Comparison of ENCODE assay signal across 28 cellular contexts in the genomic region with DNA sequence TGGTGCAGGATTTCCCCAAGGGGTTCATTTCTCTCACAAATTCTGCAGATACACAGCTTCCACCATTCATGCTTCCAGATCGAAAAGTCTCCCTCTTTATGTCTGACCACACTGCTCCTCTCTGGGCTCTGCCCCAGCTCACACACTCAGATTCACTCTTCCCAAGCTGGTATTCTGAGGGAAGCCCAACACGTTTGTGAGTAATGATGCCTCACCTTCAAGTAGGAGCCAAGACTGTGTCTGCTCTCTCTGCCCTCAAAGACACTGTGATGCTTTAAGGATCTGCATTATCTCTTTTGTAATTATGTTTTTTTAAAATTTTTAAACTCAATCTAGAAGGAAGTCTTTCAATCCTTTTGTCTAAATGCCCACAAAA. TPM values are rescaled to one million over a fixed set of nuclear protein-coding genes. Genes with fewer than 3 reads are reported as not detected.
"Had no signal": no experiment of that assay in that cellular context is flagged by ENCODE, and none has a peak within 500 bp of the region (broad histone marks: within the 10 kb centered on the region; RNA-seq: fewer than 3 reads in every experiment).

No MANE protein-coding gene starts in this region.

- H3K27me3 ChIP-seq: gastrocnemius medialis, upper lobe of right lung had no signal

- H3K9me3 Mint-ChIP-seq: activated T-helper 1 cell treated with anti-CD3 and anti-CD28 coated beads, Interleukin-12 subunit alpha, Interleukin-12 subunit beta, Interleukin-2, Interleukin-4 antibody, amounts not matched to agents 30 ng/mL and 10 ng/mL and 1 ng/mL, durations not matched to agents 14 hours and 24 hours and 36 hours had no signal

- H3K36me3 ChIP-seq: gastrocnemius medialis, left lung, spleen, upper lobe of right lung had no signal

- DNase-seq: activated CD4-positive, alpha-beta memory T cell treated with anti-CD3 and anti-CD28 coated beads for 36 hours; activated CD4-positive, alpha-beta T cell treated with anti-CD3 and anti-CD28 coated beads for 4 hours; activated gamma-delta T cell treated with Interleukin-2 at 50 U/mL for 16 hours; activated naive CD8-positive, alpha-beta T cell treated with anti-CD3 and anti-CD28 coated beads for 36 hours; activated T-cell treated with anti-CD3 and anti-CD28 coated beads for 4 hours; amniotic stem cell; gastrocnemius medialis; head of caudate nucleus; kidney; left lung; midbrain; occipital lobe; retina; spleen; stimulated activated CD4-positive, alpha-beta T cell treated with anti-CD3 and anti-CD28 coated beads, Interleukin-4, amount 100 ng/mL, for 4 hours; upper lobe of right lung had no signal

- H3K27ac Mint-ChIP-seq: activated CD4-positive, alpha-beta memory T cell treated with anti-CD3 and anti-CD28 coated beads for 36 hours; activated naive CD8-positive, alpha-beta T cell treated with anti-CD3 and anti-CD28 coated beads for 36 hours; activated T-helper 1 cell treated with anti-CD3 and anti-CD28 coated beads, Interleukin-12 subunit alpha, Interleukin-12 subunit beta, Interleukin-2, Interleukin-4 antibody, amounts not matched to agents 30 ng/mL and 10 ng/mL and 1 ng/mL, durations not matched to agents 14 hours and 24 hours and 36 hours; endodermal cell; stimulated activated memory B cell treated with anti-CD40 and anti-IgM and Interleukin-4, amounts not matched to agents 10 μg/mL and 1 μg/mL and 100 μg/mL, for 72 hours; WTC11 had no signal

- H3K9me3 ChIP-seq: gastrocnemius medialis, left lung, upper lobe of right lung had no signal

- H3K4me3 Mint-ChIP-seq: activated CD4-positive, alpha-beta memory T cell treated with anti-CD3 and anti-CD28 coated beads for 36 hours; activated naive CD8-positive, alpha-beta T cell treated with anti-CD3 and anti-CD28 coated beads for 36 hours; activated T-helper 1 cell treated with anti-CD3 and anti-CD28 coated beads, Interleukin-12 subunit alpha, Interleukin-12 subunit beta, Interleukin-2, Interleukin-4 antibody, amounts not matched to agents 30 ng/mL and 10 ng/mL and 1 ng/mL, durations not matched to agents 14 hours and 24 hours and 36 hours; endodermal cell; stimulated activated memory B cell treated with anti-CD40 and anti-IgM and Interleukin-4, amounts not matched to agents 10 μg/mL and 1 μg/mL and 100 μg/mL, for 72 hours; WTC11 had no signal

- ATAC-seq: gastrocnemius medialis; stimulated activated memory B cell treated with anti-CD40 and anti-IgM and Interleukin-4, amounts not matched to agents 10 μg/mL and 1 μg/mL and 100 μg/mL, for 72 hours; upper lobe of right lung; WTC11 had no signal

- H3K27ac ChIP-seq: gastrocnemius medialis, left lung, spleen, upper lobe of right lung had no signal

- H3K4me1 ChIP-seq: gastrocnemius medialis, left lung, spleen, upper lobe of right lung had no signal

- FAIRE-seq: colon, kidney, TTC549 had no signal

- H3K4me1 Mint-ChIP-seq: activated naive CD8-positive, alpha-beta T cell treated with anti-CD3 and anti-CD28 coated beads for 36 hours; endodermal cell; stimulated activated memory B cell treated with anti-CD40 and anti-IgM and Interleukin-4, amounts not matched to agents 10 μg/mL and 1 μg/mL and 100 μg/mL, for 72 hours; WTC11 had no signal

- H3K4me3 ChIP-seq: gastrocnemius medialis, left lung, spleen, upper lobe of right lung had no signal

- H3K36me3 Mint-ChIP-seq: activated CD4-positive, alpha-beta memory T cell treated with anti-CD3 and anti-CD28 coated beads for 36 hours; activated naive CD8-positive, alpha-beta T cell treated with anti-CD3 and anti-CD28 coated beads for 36 hours; stimulated activated memory B cell treated with anti-CD40 and anti-IgM and Interleukin-4, amounts not matched to agents 10 μg/mL and 1 μg/mL and 100 μg/mL, for 72 hours had no signal

RNA-seq across cellular contexts. Expression of a gene that starts 19.8 kb away (rescaled TPM):
- total RNA-seq: activated CD4-positive, alpha-beta memory T cell treated with anti-CD3 and anti-CD28 coated beads for 36 hours; activated naive CD8-positive, alpha-beta T cell treated with anti-CD3 and anti-CD28 coated beads for 36 hours; activated T-helper 1 cell treated with anti-CD3 and anti-CD28 coated beads, Interleukin-12 subunit alpha, Interleukin-12 subunit beta, Interleukin-2, Interleukin-4 antibody, amounts not matched to agents 30 ng/mL and 10 ng/mL and 1 ng/mL, durations not matched to agents 14 hours and 24 hours and 36 hours; cardiac septum; endodermal cell; epithelial cell of proximal tubule; gastrocnemius medialis; kidney; left lung; lung microvascular endothelial cell; myocyte; occipital lobe; posterior vena cava; spleen; T-helper 2 cell treated with Interferon-gamma antibody and Interleukin-4, amounts not matched to agents 100 ng/mL and 5 ng/mL, for 36 hours; upper lobe of right lung; WTC11 had no signal

RNA-seq across cellular contexts. Expression of a gene that starts 20.2 kb away (rescaled TPM):
- total RNA-seq: activated CD4-positive, alpha-beta memory T cell treated with anti-CD3 and anti-CD28 coated beads for 36 hours; activated naive CD8-positive, alpha-beta T cell treated with anti-CD3 and anti-CD28 coated beads for 36 hours; activated T-helper 1 cell treated with anti-CD3 and anti-CD28 coated beads, Interleukin-12 subunit alpha, Interleukin-12 subunit beta, Interleukin-2, Interleukin-4 antibody, amounts not matched to agents 30 ng/mL and 10 ng/mL and 1 ng/mL, durations not matched to agents 14 hours and 24 hours and 36 hours; cardiac septum; endodermal cell; epithelial cell of proximal tubule; gastrocnemius medialis; kidney; left lung; lung microvascular endothelial cell; myocyte; occipital lobe; posterior vena cava; spleen; T-helper 2 cell treated with Interferon-gamma antibody and Interleukin-4, amounts not matched to agents 100 ng/mL and 5 ng/mL, for 36 hours; upper lobe of right lung; WTC11 had no signal

RNA-seq across cellular contexts. Expression of a gene that starts 37.1 kb away (rescaled TPM):
- total RNA-seq: activated CD4-positive, alpha-beta memory T cell treated with anti-CD3 and anti-CD28 coated beads for 36 hours; activated naive CD8-positive, alpha-beta T cell treated with anti-CD3 and anti-CD28 coated beads for 36 hours; activated T-helper 1 cell treated with anti-CD3 and anti-CD28 coated beads, Interleukin-12 subunit alpha, Interleukin-12 subunit beta, Interleukin-2, Interleukin-4 antibody, amounts not matched to agents 30 ng/mL and 10 ng/mL and 1 ng/mL, durations not matched to agents 14 hours and 24 hours and 36 hours; cardiac septum; endodermal cell; epithelial cell of proximal tubule; gastrocnemius medialis; kidney; left lung; lung microvascular endothelial cell; myocyte; occipital lobe; posterior vena cava; spleen; T-helper 2 cell treated with Interferon-gamma antibody and Interleukin-4, amounts not matched to agents 100 ng/mL and 5 ng/mL, for 36 hours; upper lobe of right lung; WTC11 had no signal

RNA-seq across cellular contexts. Expression of a gene that starts 37.9 kb away (rescaled TPM):
- total RNA-seq: activated CD4-positive, alpha-beta memory T cell treated with anti-CD3 and anti-CD28 coated beads for 36 hours; activated naive CD8-positive, alpha-beta T cell treated with anti-CD3 and anti-CD28 coated beads for 36 hours; activated T-helper 1 cell treated with anti-CD3 and anti-CD28 coated beads, Interleukin-12 subunit alpha, Interleukin-12 subunit beta, Interleukin-2, Interleukin-4 antibody, amounts not matched to agents 30 ng/mL and 10 ng/mL and 1 ng/mL, durations not matched to agents 14 hours and 24 hours and 36 hours; cardiac septum; endodermal cell; epithelial cell of proximal tubule; gastrocnemius medialis; kidney; left lung; lung microvascular endothelial cell; myocyte; occipital lobe; posterior vena cava; spleen; T-helper 2 cell treated with Interferon-gamma antibody and Interleukin-4, amounts not matched to agents 100 ng/mL and 5 ng/mL, for 36 hours; upper lobe of right lung; WTC11 had no signal

RNA-seq across cellular contexts. Expression of a gene that starts 45.5 kb away (rescaled TPM):
- total RNA-seq: activated CD4-positive, alpha-beta memory T cell treated with anti-CD3 and anti-CD28 coated beads for 36 hours; activated naive CD8-positive, alpha-beta T cell treated with anti-CD3 and anti-CD28 coated beads for 36 hours; activated T-helper 1 cell treated with anti-CD3 and anti-CD28 coated beads, Interleukin-12 subunit alpha, Interleukin-12 subunit beta, Interleukin-2, Interleukin-4 antibody, amounts not matched to agents 30 ng/mL and 10 ng/mL and 1 ng/mL, durations not matched to agents 14 hours and 24 hours and 36 hours; cardiac septum; endodermal cell; epithelial cell of proximal tubule; gastrocnemius medialis; kidney; left lung; lung microvascular endothelial cell; myocyte; occipital lobe; posterior vena cava; spleen; T-helper 2 cell treated with Interferon-gamma antibody and Interleukin-4, amounts not matched to agents 100 ng/mL and 5 ng/mL, for 36 hours; upper lobe of right lung; WTC11 had no signal
